Comparison of ENCODE assay signal across 12 cellular contexts in genomic region chr2:230779607-230780006, GRCh38.
DNase-seq lines count a peak whose midpoint lies in the region; ATAC-seq and TF ChIP-seq lines count a peak whose summit lies in the region.
"Had no signal": no experiment of that assay in that cellular context is flagged by ENCODE, and none has a peak within 500 bp of the region (broad histone marks: within the 10 kb centered on the region; RNA-seq: fewer than 3 reads in every experiment).

No MANE protein-coding gene starts in this region.

- ATAC-seq in activated CD8-positive, alpha-beta memory T cell treated with anti-CD3 and anti-CD28 coated beads, Interleukin-2, amount 10 ng/mL, durations not matched to agents 7 days and 5 days, result no peak
- no peak for ATAC-seq in central memory CD8-positive, alpha-beta T cell (replicated peaks; ENCODE audit: extremely low read depth, poor library complexity, severe bottlenecking)
- no peak for ATAC-seq in HG02763 (IDR thresholded peaks at IDR 0.05; ENCODE audit: unreplicated experiment)

- H3K36me3 ChIP-seq in PC-9 (ENCODE audit: low read depth) (peaks cover 51% of the 10 kb centered on the region), neutrophil (peaks cover 43% of the 10 kb centered on the region)

- H4K20me1 ChIP-seq in PC-9 (ENCODE audit: insufficient read depth), result no peaks in the 10 kb centered on the region

- H3K4me3 ChIP-seq in PC-9, result no peak overlapping the region
- H3K4me3 ChIP-seq in neutrophil (ENCODE audit: low read depth in 1 of 2, low read length in 1 of 2), result no peak overlapping the region
- H3K4me3 ChIP-seq: esophagus squamous epithelium had no signal

- H3K9me2 ChIP-seq in PC-9 (ENCODE audit: insufficient read depth), result no peaks in the 10 kb centered on the region

- DNase-seq in activated CD8-positive, alpha-beta memory T cell treated with anti-CD3 and anti-CD28 coated beads, Interleukin-2, amount 10 ng/mL, durations not matched to agents 7 days and 5 days, result no peak
- DNase-seq in activated CD8-positive, alpha-beta memory T cell treated with anti-CD3 and anti-CD28 coated beads, Interleukin-2, amount 50 U/mL, for 48 hours, result no peak
- DNase-seq in PC-9 (no peak), NCI-H446 (lab: John Stamatoyannopoulos, UW) (no peak), germinal center (ENCODE audit: low spot score) (no peak)
- DNase-seq in central memory CD8-positive, alpha-beta T cell (ENCODE audit: low spot score in 2 of 2), result no peak
- DNase-seq: esophagus squamous epithelium, NCI-H2107, NCI-H82, T1000 had no signal

- H3K4me1 ChIP-seq in PC-9 (replicated peaks; ENCODE audit: insufficient read depth) (peaks cover 79% of the 10 kb centered on the region), neutrophil (ENCODE audit: control insufficient read depth in 1 of 2, insufficient read depth in 1 of 2, low read depth in 1 of 2, low read length in 1 of 2) (peaks cover 1 to 14% of the 10 kb centered on the region in 2 experiments)

- peaks cover 80% of the 10 kb centered on the region for H3F3A ChIP-seq in PC-9 (ENCODE audit: insufficient read depth, low read depth)

- CTCF ChIA-PET in activated CD8-positive, alpha-beta memory T cell treated with anti-CD3 and anti-CD28 coated beads, Interleukin-2, amount 10 ng/mL, durations not matched to agents 7 days and 5 days (lab: Charles Lee), result interaction anchor here (0.6 to 1.4 kb wide), 3 partner anchors 10 to 19 kb away, joined by 3 to 4 read pairs (median 3); no protein-coding TSS in a partner anchor
- CTCF ChIA-PET in PC-9 (lab: Charles Lee), result interaction anchor here (1.2 kb wide), 1 partner anchor 19 kb away, joined by 3 read pairs; no protein-coding TSS in a partner anchor

- peaks cover 7% of the 10 kb centered on the region for H3K9me3 Mint-ChIP-seq in activated CD8-positive, alpha-beta memory T cell treated with anti-CD3 and anti-CD28 coated beads, Interleukin-2, amount 10 ng/mL, durations not matched to agents 7 days and 5 days (ENCODE audit: low read depth)
- H3K9me3 Mint-ChIP-seq in central memory CD8-positive, alpha-beta T cell, result no peaks in the 10 kb centered on the region

- intact Hi-C loops in PC-9 (cut with micrococcal nuclease; ENCODE audit: unreplicated experiment), result loop anchor here (5.0 kb wide), 1 partner anchor 42 kb away; no protein-coding TSS in a partner anchor

- H3K27me3 ChIP-seq in PC-9 (ENCODE audit: insufficient read depth, low read depth) (no peaks in the 10 kb centered on the region), neutrophil (no peaks in the 10 kb centered on the region)
- H3K27me3 ChIP-seq: esophagus squamous epithelium had no signal

- H3K27ac ChIP-seq in PC-9 (peak overlapping the region; percentile 91), neutrophil (peak overlapping the region; percentile 0)
- H3K27ac ChIP-seq: esophagus squamous epithelium had no signal

- H2AFZ ChIP-seq in PC-9, result no peak overlapping the region

- peaks cover 25% of the 10 kb centered on the region for H3K9me3 ChIP-seq in PC-9 (ENCODE audit: insufficient read depth, low read depth)
- H3K9me3 ChIP-seq in neutrophil, result no peaks in the 10 kb centered on the region

- H3K4me3 Mint-ChIP-seq in activated CD8-positive, alpha-beta memory T cell treated with anti-CD3 and anti-CD28 coated beads, Interleukin-2, amount 10 ng/mL, durations not matched to agents 7 days and 5 days, result peak overlapping the region; percentile 43
- H3K4me3 Mint-ChIP-seq in central memory CD8-positive, alpha-beta T cell, result peak overlapping the region; percentile 25

- H3K27ac Mint-ChIP-seq in activated CD8-positive, alpha-beta memory T cell treated with anti-CD3 and anti-CD28 coated beads, Interleukin-2, amount 10 ng/mL, durations not matched to agents 7 days and 5 days, result peak overlapping the region; percentile 81
- peak overlapping the region; percentile 1 for H3K27ac Mint-ChIP-seq in central memory CD8-positive, alpha-beta T cell (ENCODE audit: low read depth)

- H3K4me1 Mint-ChIP-seq in activated CD8-positive, alpha-beta memory T cell treated with anti-CD3 and anti-CD28 coated beads, Interleukin-2, amount 10 ng/mL, durations not matched to agents 7 days and 5 days, result peaks cover 83% of the 10 kb centered on the region
- peaks cover 64% of the 10 kb centered on the region for H3K4me1 Mint-ChIP-seq in central memory CD8-positive, alpha-beta T cell

- no TSS peak for BruUV-seq in PC-9 (replicated peaks; lab: Mats Ljungman, UMichigan)

- POLR2A ChIA-PET in PC-9 (lab: Charles Lee; ENCODE audit: unreplicated experiment), result no interaction called here

- H3K4me2 ChIP-seq in PC-9, result no peak overlapping the region

- H3K79me2 ChIP-seq in PC-9 (ENCODE audit: low read depth), result peaks cover 90% of the 10 kb centered on the region

- H3K36me3 Mint-ChIP-seq in activated CD8-positive, alpha-beta memory T cell treated with anti-CD3 and anti-CD28 coated beads, Interleukin-2, amount 10 ng/mL, durations not matched to agents 7 days and 5 days, result peaks cover 90% of the 10 kb centered on the region
- H3K36me3 Mint-ChIP-seq in central memory CD8-positive, alpha-beta T cell (ENCODE audit: insufficient read depth), result peaks cover 24% of the 10 kb centered on the region

- no peaks in the 10 kb centered on the region for H3K27me3 Mint-ChIP-seq in activated CD8-positive, alpha-beta memory T cell treated with anti-CD3 and anti-CD28 coated beads, Interleukin-2, amount 10 ng/mL, durations not matched to agents 7 days and 5 days
- no peaks in the 10 kb centered on the region for H3K27me3 Mint-ChIP-seq in central memory CD8-positive, alpha-beta T cell

- no peak for TF ChIP-seq CTCF in PC-9 (conservative IDR thresholded peaks at IDR 0.05)
- no peak for TF ChIP-seq CTCF in neutrophil (IDR thresholded peaks at IDR 0.05)
